Comparison of ENCODE assay signal across 25 cellular contexts in the genomic region with DNA sequence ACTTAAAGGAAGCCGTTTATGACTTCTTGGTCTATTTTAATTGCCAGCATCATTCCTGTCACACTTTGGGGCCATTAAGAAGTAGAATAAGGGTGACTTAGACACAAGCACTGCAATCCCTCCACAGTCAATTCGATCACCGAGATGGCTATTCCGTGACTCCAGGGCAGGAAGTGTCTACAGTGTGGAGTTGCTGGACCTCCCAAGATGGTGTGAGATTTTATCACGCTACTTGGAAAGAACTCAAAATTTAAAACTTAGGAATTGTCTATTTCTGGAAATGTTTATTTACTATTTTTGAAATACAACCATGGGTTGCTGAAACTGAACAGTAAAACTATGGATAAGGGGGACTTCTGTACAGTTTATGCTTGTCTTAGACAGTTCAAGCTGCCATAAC. TPM values are rescaled to one million over a fixed set of nuclear protein-coding genes. Genes with fewer than 3 reads are reported as not detected.
DNase-seq lines count a peak whose midpoint lies in the region; FAIRE-seq and TF ChIP-seq lines count a peak whose summit lies in the region.
"Had no signal": no experiment of that assay in that cellular context is flagged by ENCODE, and none has a peak within 500 bp of the region (broad histone marks: within the 10 kb centered on the region; RNA-seq: fewer than 3 reads in every experiment).

No MANE protein-coding gene starts in this region.

- TF ChIP-seq POLR2A in esophagus muscularis mucosa (IDR thresholded peaks at IDR 0.05; ENCODE audit: low read depth) (no peak), GM12891 (IDR thresholded peaks at IDR 0.05; ENCODE audit: low read depth, low read length) (no peak)

- FAIRE-seq in GM12891 (lab: Jason Lieb, UNC) = no peak
- FAIRE-seq: A204.1, G401.6, GM12892, GM18507 had no signal

- peaks cover 47% of the 10 kb centered on the region for H3K36me3 ChIP-seq in SJSA1
- no peaks in the 10 kb centered on the region for H3K36me3 ChIP-seq in esophagus muscularis mucosa
- H3K36me3 ChIP-seq: BE2C, BLaER1 had no signal

- no peak for TF ChIP-seq CTCF in esophagus muscularis mucosa (IDR thresholded peaks at IDR 0.05)

- H3K4me3 ChIP-seq in SJSA1 (no peak overlapping the region), esophagus muscularis mucosa (no peak overlapping the region)
- H3K4me3 ChIP-seq: BLaER1 had no signal

- H3K4me1 ChIP-seq in SJSA1 (replicated peaks) (peaks cover 88% of the 10 kb centered on the region), esophagus muscularis mucosa (peaks cover 30 to 54% (median 51%) of the 10 kb centered on the region in 4 donors)
- H3K4me1 ChIP-seq: BE2C, BLaER1 had no signal

- H3K27me3 ChIP-seq in SJSA1 (replicated peaks) (no peaks in the 10 kb centered on the region), esophagus muscularis mucosa (no peaks in the 10 kb centered on the region)
- H3K27me3 ChIP-seq: BE2C, BLaER1 had no signal

- 95% methylated on average over 5 of the region's 5 CpGs for WGBS in esophagus muscularis mucosa

- intact Hi-C loops in esophagus muscularis mucosa (cut with DNase I) = no loop called here

- H3K9me3 ChIP-seq in SJSA1 (replicated peaks) (no peaks in the 10 kb centered on the region), esophagus muscularis mucosa (no peaks in the 10 kb centered on the region)
- H3K9me3 ChIP-seq: BE2C had no signal

- DNase-seq in SJSA1 (ENCODE audit: low read depth in 1 of 2, low spot score in 2 of 2) (peak; percentile 78 to 83), esophagus muscularis mucosa (ENCODE audit: extremely low spot score) (peak; percentile 12), SHP77 treated with DMSO at 0.1 percent for 48 hours (lab: John Stamatoyannopoulos, UW) (no peak), GM12891 (ENCODE audit: insufficient read length, low spot score) (no peak), SIG-M5 (lab: John Stamatoyannopoulos, UW) (no peak)
- DNase-seq: 8988T; ACHN; BE2C; C1 segment of cervical spinal cord; CD4-positive, alpha-beta memory T cell; CD4-positive, CD25-positive, alpha-beta regulatory T cell; CD8-positive, alpha-beta memory T cell; COR-L47; DMS 273 treated with DMSO at 0.1 percent for 48 hours; DMS153; DMS53; DMS79; DND-41; GF-D8 had no signal

- no peak for TF ChIP-seq EP300 in esophagus muscularis mucosa (IDR thresholded peaks at IDR 0.05)

- peak overlapping the region; percentile 74 for H3K27ac ChIP-seq in SJSA1
- no peak overlapping the region for H3K27ac ChIP-seq in esophagus muscularis mucosa (replicated peaks in 1 of 4)
- H3K27ac ChIP-seq: BLaER1 had no signal

TF ChIP-seq in GM12891, 5 proteins besides CTCF, POLR2A, EP300 and RAD21:
- TF ChIP-seq TAF1 (IDR thresholded peaks at IDR 0.05; ENCODE audit: low read depth, low read length) (no peak), PAX5 (IDR thresholded peaks at IDR 0.05; ENCODE audit: insufficient read depth, low read length, severe bottlenecking) (no peak), POU2F2 (IDR thresholded peaks at IDR 0.05; ENCODE audit: low read depth, low read length) (no peak), POLR2AphosphoS5 (IDR thresholded peaks at IDR 0.05; ENCODE audit: low read depth, low read length) (no peak), SPI1 (IDR thresholded peaks at IDR 0.05; ENCODE audit: low read depth, low read length) (no peak)

RNA-seq across cellular contexts. Expression of gene FBXL7, which starts 6.2 kb away (rescaled TPM):
- total RNA-seq in SJSA1 (2014; rRNA removed; shearing (Covaris generic)) = 10.4 and 14.6 TPM in 2 replicates
- 10 to 100 TPM; 25.7 to 37.7 (median 27.6) TPM for total RNA-seq in esophagus muscularis mucosa
- polyA plus RNA-seq in GM12891 (2012; ENCODE audit: low read depth, missing spikeins) = 0.09 TPM
- total RNA-seq: CD4-positive, alpha-beta memory T cell; CD4-positive, CD25-positive, alpha-beta regulatory T cell; CD8-positive, alpha-beta memory T cell had no signal
- polyA plus RNA-seq: CD14-positive monocyte; CD4-positive, alpha-beta memory T cell; CD4-positive, CD25-positive, alpha-beta regulatory T cell; CD8-positive, alpha-beta memory T cell had no signal

Comparison
In these comparisons a context has a peak if more than half of its experiments do, and no peak if none do; other contexts are left out.
1. DNase-seq: peak in SJSA1 (2 of 2) and esophagus muscularis mucosa (single experiment); none in SHP77 treated with DMSO at 0.1 percent for 48 hours (single experiment), GM12891 (single experiment) and SIG-M5 (single experiment).